ENCODE assay signal across 32 cellular contexts in genomic region chr6:132765560-132765959, GRCh38. TPM values are rescaled to one million over a fixed set of nuclear protein-coding genes. Genes with fewer than 3 reads are reported as not detected.
"Had no signal": no experiment of that assay in that cellular context is flagged by ENCODE, and none has a peak within 500 bp of the region (broad histone marks: within the 10 kb centered on the region; RNA-seq: fewer than 3 reads in every experiment).

No MANE protein-coding gene starts in this region.

- ATAC-seq: effector memory CD8-positive, alpha-beta T cell; esophagus mucosa; foreskin keratinocyte; gastrocnemius medialis; gastroesophageal sphincter; heart left ventricle; heart right ventricle had no signal

- H3K27ac ChIP-seq: colonic mucosa, coronary artery, dorsolateral prefrontal cortex, epithelial cell of prostate, esophagus muscularis mucosa, esophagus squamous epithelium, foreskin keratinocyte, gastrocnemius medialis, gastroesophageal sphincter, heart left ventricle, heart right ventricle had no signal

- H3K4me3 ChIP-seq: colonic mucosa, coronary artery, dorsolateral prefrontal cortex, esophagus muscularis mucosa, esophagus squamous epithelium, gastrocnemius medialis, gastroesophageal sphincter, heart left ventricle, heart right ventricle had no signal

- H3K9me3 ChIP-seq: colonic mucosa, esophagus muscularis mucosa, esophagus squamous epithelium, gastrocnemius medialis, gastroesophageal sphincter, heart left ventricle, heart right ventricle had no signal

- DNase-seq: colonic mucosa; cortex of kidney; dermis blood vessel endothelial cell; dorsolateral prefrontal cortex; effector CD4-positive, alpha-beta T cell; effector CD8-positive, alpha-beta T cell; effector memory CD4-positive, alpha-beta T cell; effector memory CD8-positive, alpha-beta T cell; endodermal cell; erythroblast; esophagus squamous epithelium; foreskin fibroblast; foreskin keratinocyte; foreskin melanocyte; gastrocnemius medialis; glutamatergic neuron; head of caudate nucleus; heart left ventricle; heart right ventricle had no signal

- H3K4me1 ChIP-seq: colonic mucosa, gastrocnemius medialis had no signal

- FAIRE-seq: colon, endometrium, endothelial cell of umbilical vein, frontal cortex had no signal

- H3K36me3 ChIP-seq: colonic mucosa had no signal

- H3K27me3 ChIP-seq: colonic mucosa, dorsolateral prefrontal cortex, esophagus muscularis mucosa, esophagus squamous epithelium, foreskin keratinocyte, gastrocnemius medialis, gastroesophageal sphincter, heart left ventricle, heart right ventricle had no signal

RNA-seq across cellular contexts. Expression of gene VNN2, which starts 7.9 kb away (rescaled TPM):
- total RNA-seq: dermis blood vessel endothelial cell, dermis microvascular lymphatic vessel endothelial cell, endodermal cell, endothelial cell of umbilical vein, fibroblast of villous mesenchyme, foreskin keratinocyte, glomerular endothelial cell had no signal
- polyA plus RNA-seq: endothelial cell of umbilical vein, foreskin keratinocyte had no signal

RNA-seq across cellular contexts. Expression of gene VNN1, which starts 51.7 kb away (rescaled TPM):
- total RNA-seq: dermis blood vessel endothelial cell, endodermal cell, endothelial cell of umbilical vein, fibroblast of lung had no signal
- polyA plus RNA-seq: endothelial cell of umbilical vein, fibroblast of lung had no signal
